In genomic region chr20:64035066-64035932, GRCh38 we compare ENCODE assay signal across 14 cellular contexts. TPM values are rescaled to one million over a fixed set of nuclear protein-coding genes. Genes with fewer than 3 reads are reported as not detected.
DNase-seq lines count a peak whose midpoint lies in the region; ATAC-seq and TF ChIP-seq lines count a peak whose summit lies in the region.
"Had no signal": no experiment of that assay in that cellular context is flagged by ENCODE, and none has a peak within 500 bp of the region (broad histone marks: within the 10 kb centered on the region; RNA-seq: fewer than 3 reads in every experiment).

No MANE protein-coding gene starts in this region.

- H3K36me3 Mint-ChIP-seq in CD8-positive, alpha-beta T cell: peaks cover 42% of the 10 kb centered on the region
- H3K36me3 Mint-ChIP-seq in endothelial cell (ENCODE audit: low read depth, unreplicated experiment): peaks cover 8% of the 10 kb centered on the region

- 86% methylated on average over 17 of the region's 17 CpGs for WGBS in mesenchymal stem cell
- WGBS in aorta, 2 donors: 83% methylated on average over 17 of the region's 17 CpGs

- no peak overlapping the region for H2AFZ ChIP-seq in mesenchymal stem cell (ENCODE audit: low read depth, low read length)

- H4K91ac ChIP-seq in mesenchymal stem cell (ENCODE audit: low read length): no peak overlapping the region

- intact Hi-C loops in CD8-positive, alpha-beta T cell (cut with DNase I, micrococcal nuclease): no loop called here
- intact Hi-C loops in aorta (cut with DNase I): no loop called here

- no peak overlapping the region for H3K4me2 ChIP-seq in mesenchymal stem cell (ENCODE audit: low read length, poor library complexity, severe bottlenecking)

- no peak overlapping the region for H2BK15ac ChIP-seq in mesenchymal stem cell (ENCODE audit: low read depth, poor library complexity, severe bottlenecking)

- H3K4me3 Mint-ChIP-seq in CD8-positive, alpha-beta T cell: peak overlapping the region; percentile 57
- no peak overlapping the region for H3K4me3 Mint-ChIP-seq in endothelial cell (ENCODE audit: unreplicated experiment)

- peak overlapping the region; percentile 87 for H3K27ac Mint-ChIP-seq in CD8-positive, alpha-beta T cell
- peak overlapping the region; percentile 24 for H3K27ac Mint-ChIP-seq in endothelial cell (ENCODE audit: unreplicated experiment)

- DNase-seq in CD8-positive, alpha-beta T cell: peak in 2 of 7 experiments; percentile 37 to 53
- peak; percentile 43 for DNase-seq in activated CD8-positive, alpha-beta memory T cell treated with anti-CD3 and anti-CD28 coated beads, Interleukin-2, amount 50 U/mL, for 4 hours
- no peak for DNase-seq in endothelial cell (ENCODE audit: low spot score)
- DNase-seq in mesenchymal stem cell: no peak
- no peak for DNase-seq in aorta
- DNase-seq in foreskin melanocyte: no peak
- DNase-seq in NCI-H345 (lab: John Stamatoyannopoulos, UW): no peak
- DNase-seq: NCI-H1105, NCI-H526, SHP77 treated with DMSO at 0.1 percent for 48 hours, substantia nigra had no signal

- CTCF ChIA-PET in CD8-positive, alpha-beta T cell (lab: Charles Lee): interaction anchor here (0.6 to 4.6 kb wide), 3 partner anchors 12 to 62 kb away, joined by 3 to 62 read pairs (median 6); partner anchors contain the start of gene TCEA2

- peak; percentile 32 for ATAC-seq in CD8-positive, alpha-beta T cell
- ATAC-seq in aorta (ENCODE audit: low FRiP score): no peak
- ATAC-seq: pancreas had no signal

- H3K4me1 ChIP-seq in CD8-positive, alpha-beta T cell (ENCODE audit: insufficient read depth, low read length): peaks cover 59% of the 10 kb centered on the region
- peaks cover 26% of the 10 kb centered on the region for H3K4me1 ChIP-seq in HUES6 (ENCODE audit: control insufficient read depth, insufficient read depth, low read length)
- H3K4me1 ChIP-seq in mesenchymal stem cell (ENCODE audit: control insufficient read depth, insufficient read depth, low read depth, low read length): peaks cover 38% of the 10 kb centered on the region
- no peaks in the 10 kb centered on the region for H3K4me1 ChIP-seq in aorta (ENCODE audit: control insufficient read depth in 1 of 2, insufficient read depth in 2 of 2, low read length in 2 of 2)

- POLR2A ChIA-PET in CD8-positive, alpha-beta T cell (lab: Charles Lee): no interaction called here

- no peak for TF ChIP-seq CTCF in CD8-positive, alpha-beta T cell (IDR thresholded peaks at IDR 0.05)
- TF ChIP-seq CTCF in endothelial cell (IDR thresholded peaks at IDR 0.05; ENCODE audit: unreplicated experiment): no peak

- H3K27me3 Mint-ChIP-seq in CD8-positive, alpha-beta T cell (ENCODE audit: low read depth): no peaks in the 10 kb centered on the region
- H3K27me3 Mint-ChIP-seq in endothelial cell (ENCODE audit: unreplicated experiment): peaks cover 20% of the 10 kb centered on the region

- no peak overlapping the region for H3K4me3 ChIP-seq in CD8-positive, alpha-beta T cell (ENCODE audit: low read depth, low read length)
- H3K4me3 ChIP-seq in HUES6 (ENCODE audit: low read depth, low read length) (no peak overlapping the region), mesenchymal stem cell (ENCODE audit: insufficient read depth in 1 of 2, low read depth in 1 of 2, low read length in 2 of 2) (no peak overlapping the region), aorta (ENCODE audit: low read length in 2 of 2) (no peak overlapping the region)
- H3K4me3 ChIP-seq: pancreas had no signal

- H2AK5ac ChIP-seq in mesenchymal stem cell (ENCODE audit: low read length, severe bottlenecking): no peak overlapping the region

- H3K18ac ChIP-seq in mesenchymal stem cell (ENCODE audit: low read depth in 1 of 2, low read length in 2 of 2): no peak overlapping the region

- H2BK120ac ChIP-seq in mesenchymal stem cell (ENCODE audit: low read depth, low read length): no peak overlapping the region

- H3K9ac ChIP-seq in HUES6 (ENCODE audit: low read length): no peak overlapping the region
- H3K9ac ChIP-seq in mesenchymal stem cell (ENCODE audit: low read length): no peak overlapping the region

- no peak overlapping the region for H3K14ac ChIP-seq in mesenchymal stem cell (ENCODE audit: low read length in 2 of 2)

- no peaks in the 10 kb centered on the region for H3K9me3 ChIP-seq in CD8-positive, alpha-beta T cell (ENCODE audit: low read length)
- H3K9me3 ChIP-seq in HUES6 (ENCODE audit: control insufficient read depth, insufficient read depth, low read depth, low read length): no peaks in the 10 kb centered on the region
- no peaks in the 10 kb centered on the region for H3K9me3 ChIP-seq in mesenchymal stem cell (ENCODE audit: control insufficient read depth, low read length)
- no peaks in the 10 kb centered on the region for H3K9me3 ChIP-seq in aorta (ENCODE audit: control insufficient read depth, low read length)
- H3K9me3 ChIP-seq: pancreas had no signal

- no peak overlapping the region for H4K8ac ChIP-seq in mesenchymal stem cell (ENCODE audit: low read length)

- H3K27ac ChIP-seq in CD8-positive, alpha-beta T cell (ENCODE audit: low read depth, low read length): peak overlapping the region; percentile 22
- H3K27ac ChIP-seq in HUES6 (ENCODE audit: low read depth, low read length) (peak overlapping the region; percentile 13; the same call in 1 of the 2 replicates), mesenchymal stem cell (ENCODE audit: low read length, poor library complexity, severe bottlenecking) (no peak overlapping the region), aorta (ENCODE audit: low read depth in 1 of 2, low read length in 2 of 2) (no peak overlapping the region)
- H3K27ac ChIP-seq: pancreas had no signal

- H3K9me3 Mint-ChIP-seq in CD8-positive, alpha-beta T cell: no peaks in the 10 kb centered on the region
- no peaks in the 10 kb centered on the region for H3K9me3 Mint-ChIP-seq in endothelial cell (ENCODE audit: unreplicated experiment)

- H3K23ac ChIP-seq in mesenchymal stem cell (ENCODE audit: low read length in 2 of 2): no peak overlapping the region

- H3K79me1 ChIP-seq in mesenchymal stem cell (replicated peaks; ENCODE audit: low read length, poor library complexity, severe bottlenecking): peaks cover 3% of the 10 kb centered on the region

- no peaks in the 10 kb centered on the region for H3K27me3 ChIP-seq in CD8-positive, alpha-beta T cell (ENCODE audit: insufficient read depth, low read length)
- peaks cover 34% of the 10 kb centered on the region for H3K27me3 ChIP-seq in HUES6 (ENCODE audit: control insufficient read depth, insufficient read depth, low read length)
- H3K27me3 ChIP-seq in mesenchymal stem cell (ENCODE audit: control insufficient read depth in 1 of 2, insufficient read depth in 1 of 2, low read length in 2 of 2): peaks cover 14 to 35% of the 10 kb centered on the region in 2 experiments
- H3K27me3 ChIP-seq in aorta (ENCODE audit: control insufficient read depth in 1 of 2, insufficient read depth in 2 of 2, low read length in 1 of 2): no peaks in the 10 kb centered on the region
- H3K27me3 ChIP-seq: pancreas had no signal

- H3K36me3 ChIP-seq in CD8-positive, alpha-beta T cell (ENCODE audit: insufficient read depth, low read length): peaks cover 16% of the 10 kb centered on the region
- peaks cover 40% of the 10 kb centered on the region for H3K36me3 ChIP-seq in HUES6 (ENCODE audit: control insufficient read depth, insufficient read depth, low read length)
- H3K36me3 ChIP-seq in mesenchymal stem cell (ENCODE audit: control insufficient read depth in 1 of 2, insufficient read depth in 2 of 2, low read depth in 1 of 2, low read length in 2 of 2): peaks cover 45 to 55% of the 10 kb centered on the region in 2 experiments
- peaks cover 0 to 6% of the 10 kb centered on the region in 2 donors for H3K36me3 ChIP-seq in aorta (ENCODE audit: control insufficient read depth in 1 of 2, insufficient read depth in 2 of 2, low read length in 1 of 2)

- H2BK12ac ChIP-seq in mesenchymal stem cell (ENCODE audit: low read length in 2 of 2): no peak overlapping the region

- H3K4me1 Mint-ChIP-seq in CD8-positive, alpha-beta T cell (ENCODE audit: low read depth): peaks cover 26% of the 10 kb centered on the region
- H3K4me1 Mint-ChIP-seq in endothelial cell (ENCODE audit: unreplicated experiment): peaks cover 23% of the 10 kb centered on the region

- H3K4ac ChIP-seq in mesenchymal stem cell (ENCODE audit: low read depth in 1 of 2, low read length in 2 of 2): no peak overlapping the region

- no peak overlapping the region for H2BK5ac ChIP-seq in mesenchymal stem cell (ENCODE audit: low read depth, low read length, poor library complexity, severe bottlenecking)

RNA-seq across cellular contexts. Expression of gene C20orf204, which starts 0.7 kb away (rescaled TPM):
- total RNA-seq in CD8-positive, alpha-beta T cell: 1 to 10 TPM; 6.9 to 7.1 TPM
- 14.2 TPM for total RNA-seq in endothelial cell (ENCODE audit: unreplicated experiment)
- polyA plus RNA-seq in mesenchymal stem cell (2013, experiment 1 of 2): 0.07 TPM
- polyA plus RNA-seq in mesenchymal stem cell (2013, experiment 2 of 2): 0.10 TPM
- total RNA-seq in aorta: 1 to 10 TPM; 1.7 to 2.8 TPM
- 1 to 10 TPM in 1 of 2 donors, not detected in 1; 2.1 TPM for polyA plus RNA-seq in aorta

RNA-seq across cellular contexts. Expression of gene SOX18, which starts 14.1 kb away (rescaled TPM):
- not detected for total RNA-seq in CD8-positive, alpha-beta T cell
- total RNA-seq in endothelial cell (ENCODE audit: unreplicated experiment): 149 TPM
- polyA plus RNA-seq in mesenchymal stem cell (2013, experiment 1 of 2): 0.33 TPM
- 0.27 TPM for polyA plus RNA-seq in mesenchymal stem cell (2013, experiment 2 of 2)
- 100 to 1,000 TPM in 1 of 2 donors, 10 to 100 TPM in 1; 43.2 to 186 TPM for total RNA-seq in aorta
- 1 to 10 TPM; 1.3 to 2.6 TPM for polyA plus RNA-seq in aorta
- total RNA-seq: HT-29 had no signal

RNA-seq across cellular contexts. Expression of gene TCEA2, which starts 27.7 kb away (rescaled TPM):
- total RNA-seq in CD8-positive, alpha-beta T cell: 10 to 100 TPM; 18.2 to 18.4 TPM
- total RNA-seq in endothelial cell (ENCODE audit: unreplicated experiment) (123 TPM), aorta (10 to 100 TPM; 45.5 to 71.1 TPM)
- 57.9 TPM for polyA plus RNA-seq in mesenchymal stem cell (2013, experiment 1 of 2)
- polyA plus RNA-seq in mesenchymal stem cell (2013, experiment 2 of 2): 60.9 TPM
- polyA plus RNA-seq in aorta: 10 to 100 TPM; 26.2 to 80.1 TPM

RNA-seq across cellular contexts. Expression of gene RGS19, which starts 44.0 kb away (rescaled TPM):
- 1 to 10 TPM; 6.9 to 8.1 TPM for total RNA-seq in CD8-positive, alpha-beta T cell
- total RNA-seq in endothelial cell (ENCODE audit: unreplicated experiment) (26.2 TPM), aorta (10 to 100 TPM; 19.0 to 20.1 TPM)
- polyA plus RNA-seq in mesenchymal stem cell (2013, experiment 1 of 2): 11.6 TPM
- 13.4 TPM for polyA plus RNA-seq in mesenchymal stem cell (2013, experiment 2 of 2)
- polyA plus RNA-seq in aorta: 10 to 100 TPM; 10.8 to 23.8 TPM

RNA-seq across cellular contexts. Expression of gene OPRL1, which starts 44.6 kb away (rescaled TPM):
- under 1 TPM; 0.35 to 0.69 TPM for total RNA-seq in CD8-positive, alpha-beta T cell
- 10.2 TPM for total RNA-seq in endothelial cell (ENCODE audit: unreplicated experiment)
- polyA plus RNA-seq in mesenchymal stem cell (2013, experiment 1 of 2): 0.54 TPM
- polyA plus RNA-seq in mesenchymal stem cell (2013, experiment 2 of 2): 0.40 TPM
- 1 to 10 TPM in 1 of 2 donors, under 1 TPM in 1; 0.78 to 2.9 TPM for total RNA-seq in aorta
- 1 to 10 TPM in 1 of 2 donors, under 1 TPM in 1; 0.72 to 1.1 TPM for polyA plus RNA-seq in aorta

Comparison
In these comparisons a context has a peak if more than half of its experiments do, and no peak if none do; other contexts are left out.
1. H3K27ac ChIP-seq: peak in CD8-positive, alpha-beta T cell (single experiment) and HUES6 (single experiment); none in mesenchymal stem cell (single experiment) and aorta (0 of 2).
2. RNA of gene SOX18, which starts 14.1 kb away (total RNA-seq): 43.2 to 186 TPM in aorta and 149 TPM in endothelial cell (single experiment); not detected in CD8-positive, alpha-beta T cell; every median in the first group is over 10 times any median in the second.